Comparison of ENCODE assay signal across 8 cellular contexts in the genomic region with DNA sequence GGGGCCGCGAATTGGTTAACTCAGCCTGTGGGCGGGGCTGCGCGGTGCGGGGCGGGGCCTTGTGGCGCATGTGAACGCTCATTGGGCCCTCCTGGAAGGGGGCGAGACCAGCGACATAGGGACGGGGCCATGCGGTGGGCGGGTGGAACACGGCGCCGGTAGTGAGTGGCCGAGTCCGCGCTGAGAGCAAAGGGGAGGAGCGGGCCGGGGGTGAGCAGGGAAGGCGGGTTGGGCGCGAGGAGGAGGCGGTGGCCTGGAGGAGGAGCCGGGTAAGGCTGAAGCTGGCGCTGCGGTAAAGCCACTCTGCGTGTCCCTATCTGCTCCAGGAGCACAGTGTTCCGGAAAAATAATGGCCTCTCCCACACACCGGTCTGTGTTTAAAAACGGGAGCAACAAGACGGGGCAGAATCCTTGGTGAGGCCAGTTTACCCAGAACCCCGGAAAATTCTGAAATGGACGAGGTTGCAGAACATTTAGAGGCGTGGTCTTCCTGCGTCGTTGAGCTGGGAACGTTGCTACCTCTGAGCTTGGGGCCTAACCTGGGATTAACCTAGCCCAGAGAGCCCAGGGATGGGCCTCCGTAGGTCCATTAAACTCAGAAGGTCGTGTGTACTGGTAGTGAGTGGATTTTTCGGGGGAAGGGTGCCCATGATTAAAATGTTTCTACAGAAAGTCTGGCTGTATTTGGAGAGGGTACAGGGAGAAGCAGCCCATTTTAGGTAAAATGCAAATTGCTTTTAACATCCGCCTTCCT. TPM values are rescaled to one million over a fixed set of nuclear protein-coding genes. Genes with fewer than 3 reads are reported as not detected.
A peak's percentile ranks its signal among the peaks of the same experiment; 100 is the strongest.
DNase-seq lines count a peak whose midpoint lies in the region; ATAC-seq and TF ChIP-seq lines count a peak whose summit lies in the region.

No MANE protein-coding gene starts in this region.

- ATAC-seq in HG03457 (IDR thresholded peaks at IDR 0.05; ENCODE audit: unreplicated experiment) (peak; percentile 89), left colon (peak; percentile 88)

- CTCF ChIA-PET in BJ (lab: Yijun Ruan, JAX), result interaction anchor here (0.8 to 1.8 kb wide), 3 partner anchors 33 to 39 kb away, joined by 3 to 8 read pairs (median 4); partner anchors contain the start of genes LZIC and NMNAT1

- peak overlapping the region; percentile 95 for H3K27ac ChIP-seq in cingulate gyrus (ENCODE audit: low read depth, low read length)

- peak; percentile 89 for DNase-seq in BJ (ENCODE audit: low read depth)
- peak; percentile 96 for DNase-seq in GM19240 (ENCODE audit: insufficient read length, low spot score)
- DNase-seq in NCI-H524 (lab: John Stamatoyannopoulos, UW), result peak; percentile 96 to 97
- DNase-seq in activated CD4-positive, alpha-beta T cell treated with anti-CD3 and anti-CD28 coated beads for 4 hours, result peak; percentile 100
- peak; percentile 100 for DNase-seq in left colon
- DNase-seq in stimulated activated CD4-positive, alpha-beta T cell treated with anti-CD3 and anti-CD28 coated beads, Interleukin-1b, Interleukin-23, amount 100 ng/mL, for 4 hours (ENCODE audit: low read depth in 2 of 2), result peak; percentile 100

- POLR2A ChIA-PET in BJ (lab: Charles Lee), result interaction anchor here (0.6 kb wide), 1 partner anchor 163 kb away, joined by 3 read pairs; no protein-coding TSS in a partner anchor

- intact Hi-C loops in left colon (cut with DNase I, micrococcal nuclease), result no loop called here

- TF ChIP-seq CTCF in BJ (IDR thresholded peaks at IDR 0.05; ENCODE audit: insufficient read depth, low read depth, low read length), result no peak

- H3K36me3 ChIP-seq in BJ (ENCODE audit: control insufficient read depth, insufficient read depth, low read length), result no peaks in the 10 kb centered on the region

- H3K4me3 ChIP-seq in BJ (ENCODE audit: low read depth, low read length), result peak overlapping the region; percentile 68

- H3K27me3 ChIP-seq in BJ (ENCODE audit: control insufficient read depth, insufficient read depth, low read length), result no peaks in the 10 kb centered on the region

RNA-seq across cellular contexts. Expression of gene CTNNBIP1, which starts 0.5 kb away (rescaled TPM):
- polyA plus RNA-seq in BJ (2011; rRNA removed), result 20.5 and 25.5 TPM in 2 replicates
- polyA minus RNA-seq in BJ (2011; rRNA and poly(A)+ RNA removed), result 21.1 and 23.4 TPM in 2 replicates
- 10 to 100 TPM; 25.7 to 30.9 TPM for total RNA-seq in left colon

RNA-seq across cellular contexts. Expression of gene LZIC, which starts 32.6 kb away (rescaled TPM):
- 9.1 and 19.4 TPM in 2 replicates for polyA plus RNA-seq in BJ (2011; rRNA removed)
- polyA minus RNA-seq in BJ (2011; rRNA and poly(A)+ RNA removed), result 5.6 and 5.7 TPM in 2 replicates
- 10 to 100 TPM; 45.9 to 49.6 TPM for total RNA-seq in left colon

RNA-seq across cellular contexts. Expression of gene NMNAT1, which starts 32.7 kb away (rescaled TPM):
- 9.8 and 12.4 TPM in 2 replicates for polyA plus RNA-seq in BJ (2011; rRNA removed)
- polyA minus RNA-seq in BJ (2011; rRNA and poly(A)+ RNA removed), result 12.1 and 13.8 TPM in 2 replicates
- 10 to 100 TPM; 23.3 to 25.5 TPM for total RNA-seq in left colon

Comparison
In these comparisons a context has a peak if more than half of its experiments do, and no peak if none do; other contexts are left out.
1. Peak in every context shown above with its lines: DNase-seq, ATAC-seq, H3K4me3 ChIP-seq and H3K27ac ChIP-seq.